Comparison of ENCODE assay signal across 8 cellular contexts in the genomic region with DNA sequence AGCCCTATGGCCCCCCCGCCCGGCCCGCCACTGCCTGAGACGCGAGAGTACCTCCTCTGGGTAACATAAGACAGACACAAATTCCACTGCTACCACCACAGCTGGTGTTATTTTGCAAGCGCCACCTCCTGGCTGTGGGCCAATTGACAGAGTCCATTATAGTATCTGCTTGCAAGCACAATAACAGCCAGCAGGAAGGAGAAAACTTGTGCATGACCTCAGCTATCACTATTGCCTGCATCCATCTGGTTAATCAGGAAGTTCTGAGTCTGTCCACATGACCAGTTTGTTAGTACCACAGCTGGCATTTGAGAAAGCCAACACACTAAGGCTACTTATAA. TPM values are rescaled to one million over a fixed set of nuclear protein-coding genes. Genes with fewer than 3 reads are reported as not detected.
DNase-seq lines count a peak whose midpoint lies in the region; ATAC-seq, FAIRE-seq and TF ChIP-seq lines count a peak whose summit lies in the region.
"Had no signal": no experiment of that assay in that cellular context is flagged by ENCODE, and none has a peak within 500 bp of the region (broad histone marks: within the 10 kb centered on the region; RNA-seq: fewer than 3 reads in every experiment).

No MANE protein-coding gene starts in this region.

- H3K4me3 ChIP-seq in GM23248 (no peak overlapping the region), keratinocyte (ENCODE audit: control insufficient read depth in 2 of 3, extremely low read depth in 1 of 3, insufficient read depth in 2 of 3, low read depth in 1 of 3, low read length in 3 of 3) (no peak overlapping the region)

- H3K9ac ChIP-seq in GM23248: no peak overlapping the region
- no peak overlapping the region for H3K9ac ChIP-seq in keratinocyte (ENCODE audit: control insufficient read depth, extremely low read depth, insufficient read depth, low read length)

- H3K9me1 ChIP-seq in keratinocyte (ENCODE audit: control insufficient read depth, extremely low read depth, insufficient read depth, low read length): no peaks in the 10 kb centered on the region

- CTCF ChIA-PET in activated CD4-positive, alpha-beta T cell treated with anti-CD3 and anti-CD28 coated beads, Interleukin-2, amount 10 ng/mL, durations not matched to agents 7 days and 5 days (lab: Charles Lee): interaction anchor here (0.5 to 0.7 kb wide), 2 partner anchors 17 to 753 kb away, joined by 3 to 4 read pairs; no protein-coding TSS in a partner anchor

- H3K4me3 Mint-ChIP-seq in activated CD4-positive, alpha-beta T cell treated with anti-CD3 and anti-CD28 coated beads, Interleukin-2, amount 10 ng/mL, durations not matched to agents 7 days and 5 days: no peak overlapping the region

- no peaks in the 10 kb centered on the region for H3K9me3 Mint-ChIP-seq in activated CD4-positive, alpha-beta T cell treated with anti-CD3 and anti-CD28 coated beads, Interleukin-2, amount 10 ng/mL, durations not matched to agents 7 days and 5 days

- no peaks in the 10 kb centered on the region for H3K9me2 ChIP-seq in GM23248 (ENCODE audit: insufficient read depth)

- dilution Hi-C loops in keratinocyte (cut with MboI; ENCODE audit: extremely low pct_ligation_motif_present, low sequenced_read_pairs): no loop called here

- POLR2A ChIA-PET in activated CD4-positive, alpha-beta T cell treated with anti-CD3 and anti-CD28 coated beads, Interleukin-2, amount 10 ng/mL, durations not matched to agents 7 days and 5 days (lab: Charles Lee): no interaction called here

- ATAC-seq in HG02885 (IDR thresholded peaks at IDR 0.05; ENCODE audit: poor library complexity, unreplicated experiment): no peak

- DNase-seq in GM23248: peak; percentile 26
- peak; percentile 33 for DNase-seq in NCI-H1694 treated with DMSO at 0.1 percent for 48 hours (lab: John Stamatoyannopoulos, UW)
- DNase-seq in activated CD4-positive, alpha-beta T cell treated with anti-CD3 and anti-CD28 coated beads, Interleukin-2, amount 10 ng/mL, durations not matched to agents 7 days and 5 days: peak; percentile 29
- DNase-seq in keratinocyte (ENCODE audit: low read depth, low spot score): peak; percentile 21
- DNase-seq in ureter (ENCODE audit: low spot score): peak; percentile 91
- DNase-seq in ecto neural progenitor cell (ENCODE audit: low spot score): no peak

- H3F3A ChIP-seq in GM23248 (ENCODE audit: insufficient read depth): no peaks in the 10 kb centered on the region

- H3K4me1 Mint-ChIP-seq in activated CD4-positive, alpha-beta T cell treated with anti-CD3 and anti-CD28 coated beads, Interleukin-2, amount 10 ng/mL, durations not matched to agents 7 days and 5 days: no peaks in the 10 kb centered on the region

- 3 to 4% methylated on average over 3 to 6 of the region's 6 CpGs for WGBS in GM23248 (ENCODE audit: low coverage in 1 of 2, low lambda C conversion rate in 2 of 2, missing lambda C conversion rate in 2 of 2), 2 experiments

- H3K4me1 ChIP-seq in GM23248 (ENCODE audit: insufficient read depth): no peaks in the 10 kb centered on the region
- H3K4me1 ChIP-seq in keratinocyte (ENCODE audit: control insufficient read depth, extremely low read depth, insufficient read depth, low read length): peaks cover 4% of the 10 kb centered on the region

- no peak overlapping the region for H3K27ac ChIP-seq in GM23248
- no peak overlapping the region for H3K27ac ChIP-seq in keratinocyte (ENCODE audit: control insufficient read depth, insufficient read depth, low read length)

- H3K27me3 ChIP-seq in GM23248 (replicated peaks; ENCODE audit: insufficient read depth): no peaks in the 10 kb centered on the region
- H3K27me3 ChIP-seq in keratinocyte (ENCODE audit: control insufficient read depth, extremely low read depth, insufficient read depth, low read length): peaks cover 9% of the 10 kb centered on the region

- H3K79me2 ChIP-seq in GM23248 (ENCODE audit: insufficient read depth) (no peaks in the 10 kb centered on the region), keratinocyte (ENCODE audit: control insufficient read depth, insufficient read depth, low read length) (no peaks in the 10 kb centered on the region)

- peaks cover 16% of the 10 kb centered on the region for H3K27me3 Mint-ChIP-seq in activated CD4-positive, alpha-beta T cell treated with anti-CD3 and anti-CD28 coated beads, Interleukin-2, amount 10 ng/mL, durations not matched to agents 7 days and 5 days

- H3K27ac Mint-ChIP-seq in activated CD4-positive, alpha-beta T cell treated with anti-CD3 and anti-CD28 coated beads, Interleukin-2, amount 10 ng/mL, durations not matched to agents 7 days and 5 days: no peak overlapping the region

- no peak overlapping the region for H2AFZ ChIP-seq in GM23248
- no peak overlapping the region for H2AFZ ChIP-seq in keratinocyte (ENCODE audit: control insufficient read depth, low read length)

- peak; percentile 77 for FAIRE-seq in keratinocyte (lab: Jason Lieb, UNC)

- no peak for TF ChIP-seq CTCF in keratinocyte (optimal IDR thresholded peaks at IDR 0.05 in 1 of 3, IDR thresholded peaks at IDR 0.05 in 1 of 3, conservative IDR thresholded peaks at IDR 0.05 in 1 of 3; ENCODE audit: extremely low read depth in 1 of 3, insufficient read depth in 2 of 3, low read length in 3 of 3)

- no peaks in the 10 kb centered on the region for H3K36me3 Mint-ChIP-seq in activated CD4-positive, alpha-beta T cell treated with anti-CD3 and anti-CD28 coated beads, Interleukin-2, amount 10 ng/mL, durations not matched to agents 7 days and 5 days (ENCODE audit: low read depth)

- no peaks in the 10 kb centered on the region for H4K20me1 ChIP-seq in GM23248 (ENCODE audit: insufficient read depth)
- no peaks in the 10 kb centered on the region for H4K20me1 ChIP-seq in keratinocyte (ENCODE audit: control insufficient read depth, extremely low read depth, insufficient read depth, low read length)

- H3K4me2 ChIP-seq in GM23248 (ENCODE audit: unreplicated experiment) (no peak overlapping the region), keratinocyte (ENCODE audit: control insufficient read depth, extremely low read depth, insufficient read depth, low read depth, low read length) (no peak overlapping the region)

- in situ Hi-C loops in GM23248 (cut with MboI): no loop called here

- H3K36me3 ChIP-seq in GM23248 (ENCODE audit: low read depth): no peaks in the 10 kb centered on the region
- no peaks in the 10 kb centered on the region for H3K36me3 ChIP-seq in keratinocyte (ENCODE audit: control insufficient read depth in 2 of 2, extremely low read depth in 1 of 2, insufficient read depth in 2 of 2, low read length in 2 of 2)

- no peaks in the 10 kb centered on the region for H3K9me3 ChIP-seq in GM23248 (ENCODE audit: low read depth)
- no peaks in the 10 kb centered on the region for H3K9me3 ChIP-seq in keratinocyte (ENCODE audit: control insufficient read depth, low read depth, low read length)

RNA-seq across cellular contexts. Expression of gene OR10H2, which starts 25.3 kb away (rescaled TPM):
- not detected in 2 replicates for total RNA-seq in GM23248 (2014; rRNA removed; shearing (Covaris generic))
- polyA plus RNA-seq in GM23248 (2016; fragmentation: Nextera tagmentation; extraction: Ambion mirVana): not detected in 2 replicates
- not detected for total RNA-seq in activated CD4-positive, alpha-beta T cell treated with anti-CD3 and anti-CD28 coated beads, Interleukin-2, amount 10 ng/mL, durations not matched to agents 7 days and 5 days
- polyA plus RNA-seq in keratinocyte: not detected in 3 replicates
- not detected for polyA plus RNA-seq in keratinocyte (2011; ENCODE audit: low read depth)
- polyA plus RNA-seq in keratinocyte (2011; cell fraction: cytosol; rRNA removed): not detected in 2 replicates
- polyA plus RNA-seq in keratinocyte (2011; cell fraction: nucleus; rRNA removed): not detected in 2 replicates
- not detected in 2 replicates for polyA plus RNA-seq in keratinocyte (2012; ENCODE audit: low replicate concordance)
- polyA minus RNA-seq in keratinocyte: not detected in 3 replicates
- not detected for polyA minus RNA-seq in keratinocyte (2011; cell fraction: cytosol; rRNA and poly(A)+ RNA removed)
- polyA minus RNA-seq in keratinocyte (2011; cell fraction: nucleus; rRNA and poly(A)+ RNA removed): not detected in 2 replicates
- not detected for total RNA-seq in ureter
- total RNA-seq: subcutaneous adipose tissue had no signal

RNA-seq across cellular contexts. Expression of gene CYP4F12, which starts 29.7 kb away (rescaled TPM):
- not detected in 2 replicates for total RNA-seq in GM23248 (2014; rRNA removed; shearing (Covaris generic))
- not detected in 2 replicates for polyA plus RNA-seq in GM23248 (2016; fragmentation: Nextera tagmentation; extraction: Ambion mirVana)
- total RNA-seq in activated CD4-positive, alpha-beta T cell treated with anti-CD3 and anti-CD28 coated beads, Interleukin-2, amount 10 ng/mL, durations not matched to agents 7 days and 5 days: under 1 TPM in 1 of 2 experiments, not detected in 1; 0.10 TPM
- polyA plus RNA-seq in keratinocyte: 0.85 to 2.0 TPM (median 1.9 TPM) in 3 replicates
- polyA plus RNA-seq in keratinocyte (2011; ENCODE audit: low read depth): 1.7 TPM
- 0.21 and 0.29 TPM in 2 replicates for polyA plus RNA-seq in keratinocyte (2011; cell fraction: cytosol; rRNA removed)
- 1.9 and 3.7 TPM in 2 replicates for polyA plus RNA-seq in keratinocyte (2011; cell fraction: nucleus; rRNA removed)
- 0.53 and 3.9 TPM in 2 replicates for polyA plus RNA-seq in keratinocyte (2012; ENCODE audit: low replicate concordance)
- polyA minus RNA-seq in keratinocyte: 1.8 to 4.1 TPM (median 1.9 TPM) in 3 replicates
- polyA minus RNA-seq in keratinocyte (2011; cell fraction: cytosol; rRNA and poly(A)+ RNA removed): not detected
- 0.70 and 1.6 TPM in 2 replicates for polyA minus RNA-seq in keratinocyte (2011; cell fraction: nucleus; rRNA and poly(A)+ RNA removed)
- total RNA-seq in ureter: 98.1 TPM

RNA-seq across cellular contexts. Expression of gene OR10H3, which starts 35.2 kb away (rescaled TPM):
- not detected in 2 replicates for total RNA-seq in GM23248 (2014; rRNA removed; shearing (Covaris generic))
- not detected in 2 replicates for polyA plus RNA-seq in GM23248 (2016; fragmentation: Nextera tagmentation; extraction: Ambion mirVana)
- not detected for total RNA-seq in activated CD4-positive, alpha-beta T cell treated with anti-CD3 and anti-CD28 coated beads, Interleukin-2, amount 10 ng/mL, durations not matched to agents 7 days and 5 days
- not detected in 3 replicates for polyA plus RNA-seq in keratinocyte
- polyA plus RNA-seq in keratinocyte (2011; ENCODE audit: low read depth): not detected
- not detected in 2 replicates for polyA plus RNA-seq in keratinocyte (2011; cell fraction: cytosol; rRNA removed)
- polyA plus RNA-seq in keratinocyte (2011; cell fraction: nucleus; rRNA removed): not detected in 2 replicates
- polyA plus RNA-seq in keratinocyte (2012; ENCODE audit: low replicate concordance): not detected in 2 replicates
- not detected in 3 replicates for polyA minus RNA-seq in keratinocyte
- not detected for polyA minus RNA-seq in keratinocyte (2011; cell fraction: cytosol; rRNA and poly(A)+ RNA removed)
- polyA minus RNA-seq in keratinocyte (2011; cell fraction: nucleus; rRNA and poly(A)+ RNA removed): not detected in 2 replicates
- not detected for total RNA-seq in ureter
- total RNA-seq: subcutaneous adipose tissue had no signal

Comparison
In these comparisons a context has a peak if more than half of its experiments do, and no peak if none do; other contexts are left out.
1. RNA of gene CYP4F12, which starts 29.7 kb away (total RNA-seq): 98.1 TPM in ureter (single experiment); 0.10 TPM in activated CD4-positive, alpha-beta T cell treated with anti-CD3 and anti-CD28 coated beads, Interleukin-2, amount 10 ng/mL, durations not matched to agents 7 days and 5 days and not detected in GM23248; every median in the first group is over 10 times any median in the second.